Comparison of ENCODE assay signal across 10 cellular contexts in genomic region chr1:12296623-12297022, GRCh38.
DNase-seq lines count a peak whose midpoint lies in the region; ATAC-seq, FAIRE-seq and TF ChIP-seq lines count a peak whose summit lies in the region.
"Had no signal": no experiment of that assay in that cellular context is flagged by ENCODE, and none has a peak within 500 bp of the region (broad histone marks: within the 10 kb centered on the region; RNA-seq: fewer than 3 reads in every experiment).

No MANE protein-coding gene starts in this region.

- TF ChIP-seq CTCF in MCF 10A (IDR thresholded peaks at IDR 0.05; ENCODE audit: unreplicated experiment), result no peak
- no peak for TF ChIP-seq CTCF in breast epithelium (IDR thresholded peaks at IDR 0.05)
- no peak for TF ChIP-seq CTCF in endothelial cell of umbilical vein (IDR thresholded peaks at IDR 0.05; ENCODE audit: extremely low read depth in 1 of 2, insufficient read depth in 1 of 2, low read depth in 1 of 2, low read length in 2 of 2)
- TF ChIP-seq CTCF in right lobe of liver (IDR thresholded peaks at IDR 0.05), result no peak

- DNase-seq in MCF 10A (ENCODE audit: unreplicated experiment) (peak; percentile 12), breast epithelium (ENCODE audit: low spot score in 2 of 2) (no peak), M059J (ENCODE audit: low read depth) (peak; percentile 58), endothelial cell of umbilical vein (ENCODE audit: low read depth, low spot score) (peak; percentile 65), right lobe of liver (no peak), NCI-H524 (lab: John Stamatoyannopoulos, UW) (no peak), T-helper 9 cell (no peak), GF-D8 (lab: John Stamatoyannopoulos, UW) (no peak)
- DNase-seq: naive thymus-derived CD4-positive, alpha-beta T cell had no signal

- POLR2A ChIA-PET in MCF 10A (lab: Yijun Ruan, JAX) (interaction anchor here (0.6 to 0.8 kb wide), 5 partner anchors 24 to 173 kb away, joined by 3 to 4 read pairs (median 3); no protein-coding TSS in a partner anchor), endothelial cell of umbilical vein (lab: Charles Lee) (no interaction called here)

- no peaks in the 10 kb centered on the region for H3K9me3 ChIP-seq in breast epithelium
- H3K9me3 ChIP-seq in endothelial cell of umbilical vein (replicated peaks; ENCODE audit: control insufficient read depth, insufficient read depth, low read length), result no peaks in the 10 kb centered on the region
- H3K9me3 ChIP-seq in right lobe of liver, result no peaks in the 10 kb centered on the region

- H3K79me2 ChIP-seq in endothelial cell of umbilical vein (ENCODE audit: control insufficient read depth, insufficient read depth, low read length), result no peaks in the 10 kb centered on the region

- peak overlapping the region; percentile 76 for H3K4me2 ChIP-seq in endothelial cell of umbilical vein (ENCODE audit: insufficient read depth, low read length)

- H3K27ac ChIP-seq in breast epithelium, result no peak overlapping the region
- H3K27ac ChIP-seq in endothelial cell of umbilical vein (ENCODE audit: insufficient read depth, low read depth, low read length), result peak overlapping the region; percentile 33
- H3K27ac ChIP-seq in right lobe of liver, result no peak overlapping the region
- H3K27ac ChIP-seq: cardiac muscle cell had no signal

- H4K20me1 ChIP-seq in endothelial cell of umbilical vein (replicated peaks; ENCODE audit: control insufficient read depth, extremely low read depth, insufficient read depth, low read length), result no peaks in the 10 kb centered on the region

- peak; percentile 31 for FAIRE-seq in endothelial cell of umbilical vein (lab: Jason Lieb, UNC)

- H2AFZ ChIP-seq in endothelial cell of umbilical vein (ENCODE audit: low read depth, low read length), result no peak overlapping the region

- no peaks in the 10 kb centered on the region for H3K9me1 ChIP-seq in endothelial cell of umbilical vein (replicated peaks; ENCODE audit: control insufficient read depth, extremely low read depth, insufficient read depth, low read length)

- H3K36me3 Mint-ChIP-seq in MCF 10A (ENCODE audit: insufficient read depth, unreplicated experiment), result peaks cover 77% of the 10 kb centered on the region

- no peak overlapping the region for H3K4me3 Mint-ChIP-seq in MCF 10A (ENCODE audit: unreplicated experiment)

- no peak overlapping the region for H3K27ac Mint-ChIP-seq in MCF 10A (ENCODE audit: low read depth, unreplicated experiment)

- H3K27me3 Mint-ChIP-seq in MCF 10A (ENCODE audit: insufficient read depth, unreplicated experiment), result no peaks in the 10 kb centered on the region
- H3K27me3 Mint-ChIP-seq: naive thymus-derived CD4-positive, alpha-beta T cell had no signal

- H3K4me1 ChIP-seq in breast epithelium (no peaks in the 10 kb centered on the region), endothelial cell of umbilical vein (ENCODE audit: control insufficient read depth, extremely low read depth, insufficient read depth, low read length) (peaks cover 16% of the 10 kb centered on the region), right lobe of liver (no peaks in the 10 kb centered on the region)

- TF ChIP-seq POLR2A in breast epithelium (IDR thresholded peaks at IDR 0.05) (no peak), endothelial cell of umbilical vein (IDR thresholded peaks at IDR 0.05; ENCODE audit: low read depth, low read length) (no peak), right lobe of liver (IDR thresholded peaks at IDR 0.05) (no peak)

- ATAC-seq in right lobe of liver, result no peak
- ATAC-seq: naive thymus-derived CD4-positive, alpha-beta T cell had no signal

- dilution Hi-C loops in endothelial cell of umbilical vein (cut with MboI; ENCODE audit: extremely low pct_ligation_motif_present, low sequenced_read_pairs), result no loop called here

- BruUV-seq in MCF 10A (replicated peaks; lab: Mats Ljungman, UMichigan) (no TSS peak), endothelial cell of umbilical vein (replicated peaks; lab: Mats Ljungman, UMichigan) (no TSS peak)

- no peaks in the 10 kb centered on the region for H3K4me1 Mint-ChIP-seq in MCF 10A (ENCODE audit: insufficient read depth, unreplicated experiment)

- intact Hi-C loops in MCF 10A (cut with micrococcal nuclease) (no loop called here), breast epithelium (cut with DNase I; ENCODE audit: low total_unique reads) (no loop called here), endothelial cell of umbilical vein (cut with micrococcal nuclease) (no loop called here), right lobe of liver (cut with DNase I) (no loop called here)

- H3K4me3 ChIP-seq in breast epithelium (no peak overlapping the region), endothelial cell of umbilical vein (replicated peaks in 1 of 3; ENCODE audit: insufficient read depth in 1 of 3, low read depth in 1 of 3, low read length in 3 of 3) (no peak overlapping the region), right lobe of liver (no peak overlapping the region)
- H3K4me3 ChIP-seq: cardiac muscle cell had no signal

- CTCF ChIA-PET in MCF 10A (lab: Yijun Ruan, JAX), result interaction anchor here (1.0 kb wide), 1 partner anchor 43 kb away, joined by 3 read pairs; no protein-coding TSS in a partner anchor
- CTCF ChIA-PET in endothelial cell of umbilical vein (lab: Charles Lee), result interaction anchor here (0.7 to 1.9 kb wide), 9 partner anchors 10 to 362 kb away, joined by 3 to 9 read pairs (median 4); no protein-coding TSS in a partner anchor

- peak overlapping the region; percentile 37 for H3K9ac ChIP-seq in endothelial cell of umbilical vein (replicated peaks; ENCODE audit: extremely low read depth, insufficient read depth, low read length)

- no peaks in the 10 kb centered on the region for H3K27me3 ChIP-seq in breast epithelium
- H3K27me3 ChIP-seq in endothelial cell of umbilical vein (ENCODE audit: control insufficient read depth in 2 of 2, insufficient read depth in 2 of 2, low read length in 2 of 2), result no peaks in the 10 kb centered on the region
- no peaks in the 10 kb centered on the region for H3K27me3 ChIP-seq in right lobe of liver
- H3K27me3 ChIP-seq: cardiac muscle cell had no signal

- H3K36me3 ChIP-seq in breast epithelium (peaks cover 16% of the 10 kb centered on the region), endothelial cell of umbilical vein (ENCODE audit: control insufficient read depth in 2 of 2, extremely low read depth in 1 of 2, insufficient read depth in 2 of 2, low read length in 2 of 2) (peaks cover 1 to 4% of the 10 kb centered on the region in 2 experiments), right lobe of liver (peaks cover 0 to 75% (median 11%) of the 10 kb centered on the region in 4 donors)

- WGBS in right lobe of liver (ENCODE audit: insufficient coverage, low coverage, low lambda C conversion rate, missing lambda C conversion rate), result 47% methylated on average over 1 of the region's 1 CpG

- no peaks in the 10 kb centered on the region for H3K9me3 Mint-ChIP-seq in MCF 10A (ENCODE audit: unreplicated experiment)
- H3K9me3 Mint-ChIP-seq: naive thymus-derived CD4-positive, alpha-beta T cell had no signal

TF ChIP-seq in endothelial cell of umbilical vein, 7 proteins besides CTCF, POLR2A, EP300 and RAD21:
- TF ChIP-seq FOS (IDR thresholded peaks at IDR 0.05; ENCODE audit: borderline replicate concordance, insufficient read depth, low read length) (peak; percentile 78), JUN (IDR thresholded peaks at IDR 0.05; ENCODE audit: borderline replicate concordance, insufficient read depth, insufficient read length, low read depth) (peak; percentile 12), POLR2AphosphoS5 (IDR thresholded peaks at IDR 0.05; ENCODE audit: insufficient read depth, low read depth, low read length) (no peak)

Comparison
In these comparisons a context has a peak if more than half of its experiments do, and no peak if none do; other contexts are left out.
1. DNase-seq: peak in MCF 10A (single experiment), M059J (single experiment) and endothelial cell of umbilical vein (single experiment); none in breast epithelium (0 of 2), right lobe of liver (0 of 3), NCI-H524 (0 of 2), T-helper 9 cell (single experiment) and GF-D8 (single experiment).